ENCODE assay signal across 1 cellular context in genomic region chr9:32879335-32879734, GRCh38.
A peak's percentile ranks its signal among the peaks of the same experiment; 100 is the strongest.
TF ChIP-seq lines count a peak whose summit lies in the region.

No MANE protein-coding gene starts in this region.

TF ChIP-seq in GM23338, 12 proteins besides CTCF, POLR2A, EP300 and RAD21:
- TF ChIP-seq ZNF462 (CRISPR knock-in tag; IDR thresholded peaks at IDR 0.05) (0 out of 2 replicates have a peak, but pooled peaks have one; percentile 20), EZH2 (IDR thresholded peaks at IDR 0.05; ENCODE audit: low read depth, unreplicated experiment) (no peak), NANOG (IDR thresholded peaks at IDR 0.05; ENCODE audit: borderline replicate concordance) (no peak)
